In genomic region chr5:173625686-173626500, GRCh38 we compare ENCODE assay signal across 9 cellular contexts. TPM values are rescaled to one million over a fixed set of nuclear protein-coding genes. Genes with fewer than 3 reads are reported as not detected.
DNase-seq lines count a peak whose midpoint lies in the region; ATAC-seq and TF ChIP-seq lines count a peak whose summit lies in the region.
"Had no signal": no experiment of that assay in that cellular context is flagged by ENCODE, and none has a peak within 500 bp of the region (broad histone marks: within the 10 kb centered on the region; RNA-seq: fewer than 3 reads in every experiment).

No MANE protein-coding gene starts in this region.

- H3K4me3 Mint-ChIP-seq in Caco-2 (ENCODE audit: unreplicated experiment): no peak overlapping the region
- H3K4me3 Mint-ChIP-seq in activated CD8-positive, alpha-beta memory T cell treated with anti-CD3 and anti-CD28 coated beads, Interleukin-2, amount 10 ng/mL, durations not matched to agents 7 days and 5 days: no peak overlapping the region
- H3K4me3 Mint-ChIP-seq: naive thymus-derived CD4-positive, alpha-beta T cell had no signal

- H3K36me3 ChIP-seq in Caco-2 (ENCODE audit: control insufficient read depth, insufficient read depth, low read length): no peaks in the 10 kb centered on the region
- no peaks in the 10 kb centered on the region for H3K36me3 ChIP-seq in heart left ventricle
- H3K36me3 ChIP-seq in gastroesophageal sphincter: no peaks in the 10 kb centered on the region

- no peaks in the 10 kb centered on the region for H3K36me3 Mint-ChIP-seq in Caco-2 (ENCODE audit: insufficient read depth, unreplicated experiment)
- no peaks in the 10 kb centered on the region for H3K36me3 Mint-ChIP-seq in activated CD8-positive, alpha-beta memory T cell treated with anti-CD3 and anti-CD28 coated beads, Interleukin-2, amount 10 ng/mL, durations not matched to agents 7 days and 5 days
- H3K36me3 Mint-ChIP-seq: naive thymus-derived CD4-positive, alpha-beta T cell had no signal

- no TSS peak for BruUV-seq in Caco-2 (replicated peaks; lab: Mats Ljungman, UMichigan)

- H3K4me1 ChIP-seq in Caco-2 (peaks cover 7% of the 10 kb centered on the region), heart left ventricle (peaks cover 0 to 17% (median 5%) of the 10 kb centered on the region in 12 donors), gastroesophageal sphincter (no peaks in the 10 kb centered on the region)

- peak; percentile 55 for ATAC-seq in GM21390 (IDR thresholded peaks at IDR 0.05; ENCODE audit: unreplicated experiment)
- ATAC-seq in heart left ventricle: peak; percentile 60 to 82 (median 68)
- ATAC-seq in gastroesophageal sphincter: no peak
- no peak for ATAC-seq in GM18505 (IDR thresholded peaks at IDR 0.05; ENCODE audit: unreplicated experiment)
- ATAC-seq in activated CD8-positive, alpha-beta memory T cell treated with anti-CD3 and anti-CD28 coated beads, Interleukin-2, amount 10 ng/mL, durations not matched to agents 7 days and 5 days: no peak
- ATAC-seq: naive thymus-derived CD4-positive, alpha-beta T cell had no signal

- CTCF ChIA-PET in Caco-2 (lab: Charles Lee): interaction anchor here (0.5 kb wide), 1 partner anchor 141 kb away, joined by 3 read pairs; no protein-coding TSS in a partner anchor
- CTCF ChIA-PET in activated CD8-positive, alpha-beta memory T cell treated with anti-CD3 and anti-CD28 coated beads, Interleukin-2, amount 10 ng/mL, durations not matched to agents 7 days and 5 days (lab: Charles Lee): no interaction called here

- DNase-seq in Caco-2: no peak
- peak; percentile 52 for DNase-seq in NCI-H82 (lab: John Stamatoyannopoulos, UW)
- peak in 1 of 5 donors; percentile 31 for DNase-seq in heart left ventricle
- no peak for DNase-seq in NCI-H1105 (lab: John Stamatoyannopoulos, UW)
- DNase-seq in activated CD8-positive, alpha-beta memory T cell treated with anti-CD3 and anti-CD28 coated beads, Interleukin-2, amount 10 ng/mL, durations not matched to agents 7 days and 5 days: no peak
- DNase-seq: naive thymus-derived CD4-positive, alpha-beta T cell had no signal

- no peaks in the 10 kb centered on the region for H3K9me3 Mint-ChIP-seq in Caco-2 (ENCODE audit: unreplicated experiment)
- H3K9me3 Mint-ChIP-seq in activated CD8-positive, alpha-beta memory T cell treated with anti-CD3 and anti-CD28 coated beads, Interleukin-2, amount 10 ng/mL, durations not matched to agents 7 days and 5 days (ENCODE audit: low read depth): no peaks in the 10 kb centered on the region
- H3K9me3 Mint-ChIP-seq: naive thymus-derived CD4-positive, alpha-beta T cell had no signal

- no peak for TF ChIP-seq POLR2A in heart left ventricle (IDR thresholded peaks at IDR 0.05)
- TF ChIP-seq POLR2A in gastroesophageal sphincter (IDR thresholded peaks at IDR 0.05): no peak
- TF ChIP-seq POLR2A in GM18505 (IDR thresholded peaks at IDR 0.05; ENCODE audit: borderline replicate concordance, extremely low read depth, insufficient read depth, insufficient read length): no peak

- no peaks in the 10 kb centered on the region for H3K27me3 Mint-ChIP-seq in Caco-2 (ENCODE audit: insufficient read depth, unreplicated experiment)
- peaks cover 4% of the 10 kb centered on the region for H3K27me3 Mint-ChIP-seq in activated CD8-positive, alpha-beta memory T cell treated with anti-CD3 and anti-CD28 coated beads, Interleukin-2, amount 10 ng/mL, durations not matched to agents 7 days and 5 days

- H3K27me3 ChIP-seq in Caco-2 (replicated peaks; ENCODE audit: control insufficient read depth, insufficient read depth, low read length) (no peaks in the 10 kb centered on the region), heart left ventricle (no peaks in the 10 kb centered on the region), gastroesophageal sphincter (peaks cover 25% of the 10 kb centered on the region)

- H3K4me3 ChIP-seq in Caco-2 (ENCODE audit: low read depth, low read length) (no peak overlapping the region), heart left ventricle (no peak overlapping the region), gastroesophageal sphincter (no peak overlapping the region)

- H3K27ac Mint-ChIP-seq in Caco-2 (ENCODE audit: unreplicated experiment): peak overlapping the region; percentile 20
- no peak overlapping the region for H3K27ac Mint-ChIP-seq in activated CD8-positive, alpha-beta memory T cell treated with anti-CD3 and anti-CD28 coated beads, Interleukin-2, amount 10 ng/mL, durations not matched to agents 7 days and 5 days

- H3K9me3 ChIP-seq in Caco-2: no peaks in the 10 kb centered on the region
- no peaks in the 10 kb centered on the region for H3K9me3 ChIP-seq in heart left ventricle
- no peaks in the 10 kb centered on the region for H3K9me3 ChIP-seq in gastroesophageal sphincter

- intact Hi-C loops in Caco-2 (cut with micrococcal nuclease; ENCODE audit: unreplicated experiment): no loop called here
- intact Hi-C loops in heart left ventricle (cut with DNase I): loop anchor here in 5 of 10 donors (2.0 to 10.0 kb wide), 6 partner anchors 131 to 345 kb away; no protein-coding TSS in a partner anchor

- POLR2A ChIA-PET in Caco-2 (lab: Charles Lee): no interaction called here

- H3K4me1 Mint-ChIP-seq in Caco-2 (ENCODE audit: low read depth, unreplicated experiment): no peaks in the 10 kb centered on the region
- peaks cover 2% of the 10 kb centered on the region for H3K4me1 Mint-ChIP-seq in activated CD8-positive, alpha-beta memory T cell treated with anti-CD3 and anti-CD28 coated beads, Interleukin-2, amount 10 ng/mL, durations not matched to agents 7 days and 5 days

- WGBS in heart left ventricle, 4 donors: 71 to 77% (median 73%) methylated on average over 5 to 6 of the region's 6 CpGs
- 50 to 90% methylated on average over 2 to 3 of the region's 6 CpGs for WGBS in gastroesophageal sphincter (ENCODE audit: low coverage in 1 of 2), 2 donors

- no peak for TF ChIP-seq EP300 in gastroesophageal sphincter (IDR thresholded peaks at IDR 0.05)

- TF ChIP-seq CTCF in Caco-2 (IDR thresholded peaks at IDR 0.05; ENCODE audit: insufficient read depth in 1 of 2, low read depth in 1 of 2, low read length in 1 of 2, severe bottlenecking in 1 of 2, unreplicated experiment in 1 of 2) (peak in 1 of 2 experiments; percentile 25), heart left ventricle (IDR thresholded peaks at IDR 0.05) (peak in 6 of 12 donors; percentile 6 to 44 (median 19)), gastroesophageal sphincter (IDR thresholded peaks at IDR 0.05) (no peak)

- H3K27ac ChIP-seq in heart left ventricle: peak overlapping the region in 5 of 12 donors; percentile 1 to 54 (median 36)
- no peak overlapping the region for H3K27ac ChIP-seq in gastroesophageal sphincter

RNA-seq across cellular contexts. Expression of gene BOD1, which starts 9.4 kb away (rescaled TPM):
- total RNA-seq in Caco-2 (2022) (111 and 120 TPM in 2 replicates), heart left ventricle (10 to 100 TPM; 35.1 to 50.2 (median 38.3) TPM), gastroesophageal sphincter (10 to 100 TPM; 50.8 to 64.4 (median 54.7) TPM)
- polyA plus RNA-seq in heart left ventricle: 10 to 100 TPM; 21.6 to 51.0 TPM
- total RNA-seq in activated CD8-positive, alpha-beta memory T cell treated with anti-CD3 and anti-CD28 coated beads, Interleukin-2, amount 10 ng/mL, durations not matched to agents 7 days and 5 days: 10 to 100 TPM; 15.5 to 18.5 TPM

Comparison
In these comparisons a context has a peak if more than half of its experiments do, and no peak if none do; other contexts are left out.
1. ATAC-seq: peak in GM21390 (single experiment) and heart left ventricle (4 of 4); none in gastroesophageal sphincter (single experiment), GM18505 (single experiment) and activated CD8-positive, alpha-beta memory T cell treated with anti-CD3 and anti-CD28 coated beads, Interleukin-2, amount 10 ng/mL, durations not matched to agents 7 days and 5 days (single experiment).